In the genomic region with DNA sequence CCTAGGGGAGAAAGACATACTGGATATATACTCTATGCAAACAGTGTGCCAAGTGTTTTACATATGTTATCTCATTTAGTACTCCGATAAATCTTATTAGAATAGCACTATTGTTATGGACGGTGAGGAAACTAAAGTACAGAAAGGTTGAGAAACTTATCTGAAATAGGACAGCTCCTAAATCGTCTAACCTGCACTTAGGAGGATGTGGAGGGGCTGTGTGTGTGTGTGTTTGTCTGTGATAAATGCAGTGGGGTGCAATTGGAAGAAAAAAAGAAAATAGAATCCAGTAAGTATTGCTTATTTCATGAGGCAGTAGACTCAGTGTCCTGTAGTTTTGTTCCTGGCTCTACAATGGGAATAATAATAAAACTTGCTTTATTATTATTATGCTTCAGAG, we compare ENCODE assay signal across 15 cellular contexts.
DNase-seq lines count a peak whose midpoint lies in the region; ATAC-seq lines count a peak whose summit lies in the region.
"Had no signal": no experiment of that assay in that cellular context is flagged by ENCODE, and none has a peak within 500 bp of the region (broad histone marks: within the 10 kb centered on the region; RNA-seq: fewer than 3 reads in every experiment).

No MANE protein-coding gene starts in this region.

- H3K4me3 Mint-ChIP-seq in activated CD4-positive, alpha-beta T cell treated with anti-CD3 and anti-CD28 coated beads, Interleukin-2, amount 10 ng/mL, durations not matched to agents 24 days and 14 days: peak overlapping the region; percentile 77
- no peak overlapping the region for H3K4me3 Mint-ChIP-seq in activated naive CD8-positive, alpha-beta T cell treated with anti-CD3 and anti-CD28 coated beads, Interleukin-2, amount 10 ng/mL, durations not matched to agents 7 days and 5 days
- no peak overlapping the region for H3K4me3 Mint-ChIP-seq in activated naive CD8-positive, alpha-beta T cell treated with anti-CD3 and anti-CD28 coated beads for 36 hours
- H3K4me3 Mint-ChIP-seq in activated T-helper 2 cell treated with anti-CD3 and anti-CD28 coated beads, Interferon-gamma antibody, Interleukin-2, Interleukin-4, amounts not matched to agents 10 μg/mL and 5 μg/mL and 100 μg/mL, durations not matched to agents 14 hours and 24 hours and 36 hours (ENCODE audit: low read depth): no peak overlapping the region

- H3K36me3 Mint-ChIP-seq in activated CD4-positive, alpha-beta T cell treated with anti-CD3 and anti-CD28 coated beads, Interleukin-2, amount 10 ng/mL, durations not matched to agents 24 days and 14 days (ENCODE audit: low read depth): peaks cover 15% of the 10 kb centered on the region
- H3K36me3 Mint-ChIP-seq in activated naive CD8-positive, alpha-beta T cell treated with anti-CD3 and anti-CD28 coated beads, Interleukin-2, amount 10 ng/mL, durations not matched to agents 7 days and 5 days: peaks cover 8% of the 10 kb centered on the region
- peaks cover 10% of the 10 kb centered on the region for H3K36me3 Mint-ChIP-seq in activated naive CD8-positive, alpha-beta T cell treated with anti-CD3 and anti-CD28 coated beads for 36 hours
- peaks cover 25% of the 10 kb centered on the region for H3K36me3 Mint-ChIP-seq in activated T-helper 2 cell treated with anti-CD3 and anti-CD28 coated beads, Interferon-gamma antibody, Interleukin-2, Interleukin-4, amounts not matched to agents 10 μg/mL and 5 μg/mL and 100 μg/mL, durations not matched to agents 14 hours and 24 hours and 36 hours (ENCODE audit: low read depth)

- intact Hi-C loops in activated CD4-positive, alpha-beta T cell treated with anti-CD3 and anti-CD28 coated beads, Interleukin-2, amount 10 ng/mL, durations not matched to agents 24 days and 14 days (cut with micrococcal nuclease): no loop called here
- intact Hi-C loops in activated T-helper 2 cell treated with anti-CD3 and anti-CD28 coated beads, Interferon-gamma antibody, Interleukin-2, Interleukin-4, amounts not matched to agents 10 μg/mL and 5 μg/mL and 100 μg/mL, durations not matched to agents 14 hours and 24 hours and 36 hours (cut with micrococcal nuclease): no loop called here

- H3K27ac Mint-ChIP-seq in activated CD4-positive, alpha-beta T cell treated with anti-CD3 and anti-CD28 coated beads, Interleukin-2, amount 10 ng/mL, durations not matched to agents 24 days and 14 days: peak overlapping the region; percentile 88
- peak overlapping the region; percentile 79 for H3K27ac Mint-ChIP-seq in activated naive CD8-positive, alpha-beta T cell treated with anti-CD3 and anti-CD28 coated beads, Interleukin-2, amount 10 ng/mL, durations not matched to agents 7 days and 5 days
- no peak overlapping the region for H3K27ac Mint-ChIP-seq in activated naive CD8-positive, alpha-beta T cell treated with anti-CD3 and anti-CD28 coated beads for 36 hours
- peak overlapping the region; percentile 84 for H3K27ac Mint-ChIP-seq in activated T-helper 2 cell treated with anti-CD3 and anti-CD28 coated beads, Interferon-gamma antibody, Interleukin-2, Interleukin-4, amounts not matched to agents 10 μg/mL and 5 μg/mL and 100 μg/mL, durations not matched to agents 14 hours and 24 hours and 36 hours

- no peaks in the 10 kb centered on the region for H3K27me3 Mint-ChIP-seq in activated CD4-positive, alpha-beta T cell treated with anti-CD3 and anti-CD28 coated beads, Interleukin-2, amount 10 ng/mL, durations not matched to agents 24 days and 14 days
- no peaks in the 10 kb centered on the region for H3K27me3 Mint-ChIP-seq in activated naive CD8-positive, alpha-beta T cell treated with anti-CD3 and anti-CD28 coated beads, Interleukin-2, amount 10 ng/mL, durations not matched to agents 7 days and 5 days
- no peaks in the 10 kb centered on the region for H3K27me3 Mint-ChIP-seq in activated naive CD8-positive, alpha-beta T cell treated with anti-CD3 and anti-CD28 coated beads for 36 hours
- no peaks in the 10 kb centered on the region for H3K27me3 Mint-ChIP-seq in activated T-helper 2 cell treated with anti-CD3 and anti-CD28 coated beads, Interferon-gamma antibody, Interleukin-2, Interleukin-4, amounts not matched to agents 10 μg/mL and 5 μg/mL and 100 μg/mL, durations not matched to agents 14 hours and 24 hours and 36 hours (ENCODE audit: low read depth)

- ATAC-seq in activated naive CD8-positive, alpha-beta T cell treated with anti-CD3 and anti-CD28 coated beads, Interleukin-2, amount 10 ng/mL, durations not matched to agents 7 days and 5 days (ENCODE audit: low read depth): no peak

- H3K9me3 Mint-ChIP-seq in activated CD4-positive, alpha-beta T cell treated with anti-CD3 and anti-CD28 coated beads, Interleukin-2, amount 10 ng/mL, durations not matched to agents 24 days and 14 days: no peaks in the 10 kb centered on the region
- peaks cover 1% of the 10 kb centered on the region for H3K9me3 Mint-ChIP-seq in activated naive CD8-positive, alpha-beta T cell treated with anti-CD3 and anti-CD28 coated beads, Interleukin-2, amount 10 ng/mL, durations not matched to agents 7 days and 5 days
- peaks cover 6% of the 10 kb centered on the region for H3K9me3 Mint-ChIP-seq in activated naive CD8-positive, alpha-beta T cell treated with anti-CD3 and anti-CD28 coated beads for 36 hours
- H3K9me3 Mint-ChIP-seq in activated T-helper 2 cell treated with anti-CD3 and anti-CD28 coated beads, Interferon-gamma antibody, Interleukin-2, Interleukin-4, amounts not matched to agents 10 μg/mL and 5 μg/mL and 100 μg/mL, durations not matched to agents 14 hours and 24 hours and 36 hours: no peaks in the 10 kb centered on the region

- peaks cover 59% of the 10 kb centered on the region for H3K4me1 Mint-ChIP-seq in activated CD4-positive, alpha-beta T cell treated with anti-CD3 and anti-CD28 coated beads, Interleukin-2, amount 10 ng/mL, durations not matched to agents 24 days and 14 days
- H3K4me1 Mint-ChIP-seq in activated naive CD8-positive, alpha-beta T cell treated with anti-CD3 and anti-CD28 coated beads, Interleukin-2, amount 10 ng/mL, durations not matched to agents 7 days and 5 days: peaks cover 25% of the 10 kb centered on the region
- peaks cover 50% of the 10 kb centered on the region for H3K4me1 Mint-ChIP-seq in activated naive CD8-positive, alpha-beta T cell treated with anti-CD3 and anti-CD28 coated beads for 36 hours
- H3K4me1 Mint-ChIP-seq in activated T-helper 2 cell treated with anti-CD3 and anti-CD28 coated beads, Interferon-gamma antibody, Interleukin-2, Interleukin-4, amounts not matched to agents 10 μg/mL and 5 μg/mL and 100 μg/mL, durations not matched to agents 14 hours and 24 hours and 36 hours (ENCODE audit: low read depth): peaks cover 50% of the 10 kb centered on the region

- POLR2A ChIA-PET in activated naive CD8-positive, alpha-beta T cell treated with anti-CD3 and anti-CD28 coated beads, Interleukin-2, amount 10 ng/mL, durations not matched to agents 7 days and 5 days (lab: Charles Lee): interaction anchor here (0.5 kb wide), 1 partner anchor 793 kb away, joined by 3 read pairs; the partner anchor contains the start of gene MTREX

- DNase-seq in activated CD4-positive, alpha-beta T cell treated with anti-CD3 and anti-CD28 coated beads, Interleukin-2, amount 10 ng/mL, durations not matched to agents 24 days and 14 days: no peak
- no peak for DNase-seq in activated CD4-positive, alpha-beta T cell treated with anti-CD3 and anti-CD28 coated beads, Interleukin-2, amount 50 U/mL, for 1 hour
- no peak for DNase-seq in activated naive CD8-positive, alpha-beta T cell treated with anti-CD3 and anti-CD28 coated beads, Interleukin-2, amount 10 ng/mL, durations not matched to agents 7 days and 5 days
- DNase-seq in activated naive CD8-positive, alpha-beta T cell treated with anti-CD3 and anti-CD28 coated beads for 36 hours: no peak
- DNase-seq in activated T-helper 2 cell treated with anti-CD3 and anti-CD28 coated beads, Interferon-gamma antibody, Interleukin-2, Interleukin-4, amounts not matched to agents 10 μg/mL and 5 μg/mL and 100 μg/mL, durations not matched to agents 14 hours and 24 hours and 36 hours (ENCODE audit: low spot score): no peak
- no peak for DNase-seq in stimulated activated CD4-positive, alpha-beta T cell treated with anti-CD3 and anti-CD28 coated beads, Interleukin-4, amount 100 ng/mL, for 24 hours
- DNase-seq in stimulated activated naive CD4-positive, alpha-beta T cell (lab: John Stamatoyannopoulos, UW): no peak
- no peak for DNase-seq in stimulated activated naive CD4-positive, alpha-beta T cell treated with Interleukin-2 at 50 U/mL for 16 hours (lab: John Stamatoyannopoulos, UW)
- DNase-seq: KG1, NCI-H1092, NCI-H1694, NCI-H2107, NCI-H226, NCI-H526 treated with DMSO at 0.1 percent for 48 hours, PC-9 had no signal
